Comparison of ENCODE assay signal across 8 cellular contexts in the genomic region with DNA sequence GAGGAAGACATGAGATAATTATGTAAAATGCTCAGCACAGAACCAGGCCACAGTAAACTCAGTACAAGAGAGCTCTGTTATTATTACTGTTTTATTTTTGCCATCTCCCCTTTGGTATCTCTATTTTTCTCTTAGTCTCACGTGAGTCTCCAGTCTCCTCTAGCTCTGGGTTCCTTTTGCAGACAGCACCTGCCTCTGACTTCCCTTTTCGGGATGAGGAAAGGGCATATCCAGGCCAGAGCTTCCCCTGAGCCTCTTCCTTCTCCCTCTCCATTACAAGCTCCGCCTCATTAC. TPM values are rescaled to one million over a fixed set of nuclear protein-coding genes. Genes with fewer than 3 reads are reported as not detected.
A peak's percentile ranks its signal among the peaks of the same experiment; 100 is the strongest.
DNase-seq lines count a peak whose midpoint lies in the region; ATAC-seq and TF ChIP-seq lines count a peak whose summit lies in the region.

No MANE protein-coding gene starts in this region.

- H3K4me3 ChIP-seq in LNCaP clone FGC (ENCODE audit: low read depth, low read length): peak overlapping the region; percentile 63
- H3K4me3 ChIP-seq in right atrium auricular region: peak overlapping the region in 1 of 2 donors; percentile 55

- POLR2A ChIA-PET in activated CD4-positive, alpha-beta memory T cell treated with anti-CD3 and anti-CD28 coated beads, Interleukin-2, amount 10 ng/mL, durations not matched to agents 7 days and 5 days (lab: Charles Lee): interaction anchor here (1.0 to 2.2 kb wide), 8 partner anchors 10 to 273 kb away, joined by 3 to 10 read pairs (median 4); no protein-coding TSS in a partner anchor

- ATAC-seq in stimulated activated effector memory CD8-positive, alpha-beta T cell treated with anti-CD3 and anti-CD28 coated beads, Interleukin-12 subunit alpha, Interleukin-12 subunit beta, amount 100 ng/mL, for 72 hours: no peak
- ATAC-seq in activated CD4-positive, CD25-positive, alpha-beta regulatory T cell treated with anti-CD3 and anti-CD28 coated beads, Interleukin-2, amount 50 U/mL, for 24 hours: no peak
- no peak for ATAC-seq in HG02981 (IDR thresholded peaks at IDR 0.05; ENCODE audit: unreplicated experiment)

- no peak for TF ChIP-seq CTCF in LNCaP clone FGC (IDR thresholded peaks at IDR 0.05; ENCODE audit: control insufficient read depth, extremely low read depth, insufficient read depth)
- TF ChIP-seq CTCF in right atrium auricular region (IDR thresholded peaks at IDR 0.05): no peak

- H3K9me3 ChIP-seq in right atrium auricular region: no peaks in the 10 kb centered on the region

- H3K4me1 ChIP-seq in right atrium auricular region: peaks cover 0 to 21% of the 10 kb centered on the region in 2 donors

- peaks cover 8% of the 10 kb centered on the region for H3K27me3 Mint-ChIP-seq in activated CD4-positive, alpha-beta memory T cell treated with anti-CD3 and anti-CD28 coated beads, Interleukin-2, amount 10 ng/mL, durations not matched to agents 7 days and 5 days

- no peaks in the 10 kb centered on the region for H3K9me3 Mint-ChIP-seq in activated CD4-positive, alpha-beta memory T cell treated with anti-CD3 and anti-CD28 coated beads, Interleukin-2, amount 10 ng/mL, durations not matched to agents 7 days and 5 days
- no peaks in the 10 kb centered on the region for H3K9me3 Mint-ChIP-seq in stimulated activated effector memory CD8-positive, alpha-beta T cell treated with anti-CD3 and anti-CD28 coated beads, Interleukin-12 subunit alpha, Interleukin-12 subunit beta, amount 100 ng/mL, for 72 hours

- H3K36me3 Mint-ChIP-seq in activated CD4-positive, alpha-beta memory T cell treated with anti-CD3 and anti-CD28 coated beads, Interleukin-2, amount 10 ng/mL, durations not matched to agents 7 days and 5 days (ENCODE audit: low read depth): peaks cover 7% of the 10 kb centered on the region
- H3K36me3 Mint-ChIP-seq in stimulated activated effector memory CD8-positive, alpha-beta T cell treated with anti-CD3 and anti-CD28 coated beads, Interleukin-12 subunit alpha, Interleukin-12 subunit beta, amount 100 ng/mL, for 72 hours: peaks cover 13% of the 10 kb centered on the region

- H3K4me3 Mint-ChIP-seq in activated CD4-positive, alpha-beta memory T cell treated with anti-CD3 and anti-CD28 coated beads, Interleukin-2, amount 10 ng/mL, durations not matched to agents 7 days and 5 days: peak overlapping the region; percentile 92
- H3K4me3 Mint-ChIP-seq in stimulated activated effector memory CD8-positive, alpha-beta T cell treated with anti-CD3 and anti-CD28 coated beads, Interleukin-12 subunit alpha, Interleukin-12 subunit beta, amount 100 ng/mL, for 72 hours: peak overlapping the region; percentile 85

- H3K27ac Mint-ChIP-seq in activated CD4-positive, alpha-beta memory T cell treated with anti-CD3 and anti-CD28 coated beads, Interleukin-2, amount 10 ng/mL, durations not matched to agents 7 days and 5 days: no peak overlapping the region
- H3K27ac Mint-ChIP-seq in stimulated activated effector memory CD8-positive, alpha-beta T cell treated with anti-CD3 and anti-CD28 coated beads, Interleukin-12 subunit alpha, Interleukin-12 subunit beta, amount 100 ng/mL, for 72 hours: peak overlapping the region; percentile 99

- CTCF ChIA-PET in activated CD4-positive, alpha-beta memory T cell treated with anti-CD3 and anti-CD28 coated beads, Interleukin-2, amount 10 ng/mL, durations not matched to agents 7 days and 5 days (lab: Charles Lee): interaction anchor here (0.9 to 3.0 kb wide), 7 partner anchors 10 to 264 kb away, joined by 3 to 14 read pairs (median 4); partner anchors contain the start of gene POU2F2

- no peaks in the 10 kb centered on the region for H3K36me3 ChIP-seq in right atrium auricular region

- peaks cover 34% of the 10 kb centered on the region for H3K4me1 Mint-ChIP-seq in activated CD4-positive, alpha-beta memory T cell treated with anti-CD3 and anti-CD28 coated beads, Interleukin-2, amount 10 ng/mL, durations not matched to agents 7 days and 5 days
- peaks cover 46% of the 10 kb centered on the region for H3K4me1 Mint-ChIP-seq in stimulated activated effector memory CD8-positive, alpha-beta T cell treated with anti-CD3 and anti-CD28 coated beads, Interleukin-12 subunit alpha, Interleukin-12 subunit beta, amount 100 ng/mL, for 72 hours

- peak overlapping the region; percentile 86 to 90 for H3K27ac ChIP-seq in right atrium auricular region

- H3K27me3 ChIP-seq in right atrium auricular region: no peaks in the 10 kb centered on the region

- DNase-seq in CMK (ENCODE audit: low read depth) (peak; percentile 72), LNCaP clone FGC (ENCODE audit: low read depth) (no peak), right atrium auricular region (ENCODE audit: low spot score) (no peak), glomerular visceral epithelial cell (ENCODE audit: extremely low spot score) (no peak)
- no peak for DNase-seq in activated CD4-positive, alpha-beta memory T cell treated with anti-CD3 and anti-CD28 coated beads, Interleukin-2, amount 10 ng/mL, durations not matched to agents 7 days and 5 days
- no peak for DNase-seq in stimulated activated effector memory CD8-positive, alpha-beta T cell treated with anti-CD3 and anti-CD28 coated beads, Interleukin-12 subunit alpha, Interleukin-12 subunit beta, amount 100 ng/mL, for 72 hours (ENCODE audit: low spot score in 2 of 2)

RNA-seq across cellular contexts. Expression of gene CNFN, which starts 6.1 kb away (rescaled TPM):
- not detected for total RNA-seq in activated CD4-positive, alpha-beta memory T cell treated with anti-CD3 and anti-CD28 coated beads, Interleukin-2, amount 10 ng/mL, durations not matched to agents 7 days and 5 days
- total RNA-seq in right atrium auricular region: 1 to 10 TPM in 1 of 2 donors, not detected in 1; 1.1 TPM

RNA-seq across cellular contexts. Expression of gene LIPE, which starts 31.0 kb away (rescaled TPM):
- 10 to 100 TPM; 34.7 to 37.2 TPM for total RNA-seq in activated CD4-positive, alpha-beta memory T cell treated with anti-CD3 and anti-CD28 coated beads, Interleukin-2, amount 10 ng/mL, durations not matched to agents 7 days and 5 days
- 10 to 100 TPM; 11.6 to 36.5 TPM for total RNA-seq in right atrium auricular region

RNA-seq across cellular contexts. Expression of gene CXCL17, which starts 46.6 kb away (rescaled TPM):
- total RNA-seq in activated CD4-positive, alpha-beta memory T cell treated with anti-CD3 and anti-CD28 coated beads, Interleukin-2, amount 10 ng/mL, durations not matched to agents 7 days and 5 days: not detected
- not detected for total RNA-seq in right atrium auricular region
